Comparison of ENCODE assay signal across 1 cellular context in genomic region chr6:113352029-113352801, GRCh38.
TF ChIP-seq lines count a peak whose summit lies in the region.

No MANE protein-coding gene starts in this region.

TF ChIP-seq in HepG2, 621 proteins besides CTCF, POLR2A, EP300 and RAD21 (continued from another document and continues in another):
- TF ChIP-seq ATF2 (CRISPR knock-in tag; IDR thresholded peaks at IDR 0.05), result peak; percentile 92
- TF ChIP-seq ZNF800 (CRISPR knock-in tag; IDR thresholded peaks at IDR 0.05), result no peak
- peak; percentile 96 for TF ChIP-seq FOXO1 (CRISPR knock-in tag; IDR thresholded peaks at IDR 0.05)
- no peak for TF ChIP-seq ZNF780A (CRISPR knock-in tag; IDR thresholded peaks at IDR 0.05)
- no peak for TF ChIP-seq ZNF224 (CRISPR knock-in tag; IDR thresholded peaks at IDR 0.05)
- no peak for TF ChIP-seq ZKSCAN5 (CRISPR knock-in tag; IDR thresholded peaks at IDR 0.05)
- no peak for TF ChIP-seq ZBTB40 (IDR thresholded peaks at IDR 0.05)
- TF ChIP-seq ZBTB40 (CRISPR knock-in tag; IDR thresholded peaks at IDR 0.05), result no peak; the same call in 1 of the 2 replicates
- peak; percentile 59 for TF ChIP-seq MAX (IDR thresholded peaks at IDR 0.05)
- TF ChIP-seq, protein P1, sequence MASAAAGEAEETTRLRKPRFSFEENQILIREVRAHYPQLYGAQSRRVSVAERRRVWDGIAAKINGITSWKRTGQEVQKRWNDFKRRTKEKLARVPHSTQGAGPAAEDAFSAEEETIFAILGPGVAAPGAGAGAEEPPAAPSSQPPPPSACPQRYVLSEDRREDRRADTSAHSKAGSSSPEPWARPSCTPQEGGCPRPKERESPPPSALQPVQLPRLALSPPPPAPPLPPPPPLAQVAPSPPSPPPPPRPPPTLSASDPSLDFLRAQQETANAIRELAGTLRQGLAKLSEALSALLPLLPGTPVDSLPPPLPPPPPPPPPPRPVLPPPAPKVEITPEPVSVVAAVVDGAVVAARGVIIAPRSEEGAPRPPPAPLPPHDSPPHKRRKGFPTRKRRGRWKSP (CRISPR knock-in tag; IDR thresholded peaks at IDR 0.05), result no peak; the same call in 1 of the 2 replicates
- TF ChIP-seq CBX1 (IDR thresholded peaks at IDR 0.05; ENCODE audit: low read depth), result no peak
- no peak for TF ChIP-seq GABPA (IDR thresholded peaks at IDR 0.05; ENCODE audit: low read depth, low read length)
- TF ChIP-seq GABPA (CRISPR knock-in tag; IDR thresholded peaks at IDR 0.05; ENCODE audit: low read depth), result peak; percentile 62; the same call in 1 of the 2 replicates
- TF ChIP-seq ZNF747 (CRISPR knock-in tag; IDR thresholded peaks at IDR 0.05; ENCODE audit: borderline replicate concordance), result peak; percentile 76; the same call in 1 of the 2 replicates
- TF ChIP-seq, protein P2, sequence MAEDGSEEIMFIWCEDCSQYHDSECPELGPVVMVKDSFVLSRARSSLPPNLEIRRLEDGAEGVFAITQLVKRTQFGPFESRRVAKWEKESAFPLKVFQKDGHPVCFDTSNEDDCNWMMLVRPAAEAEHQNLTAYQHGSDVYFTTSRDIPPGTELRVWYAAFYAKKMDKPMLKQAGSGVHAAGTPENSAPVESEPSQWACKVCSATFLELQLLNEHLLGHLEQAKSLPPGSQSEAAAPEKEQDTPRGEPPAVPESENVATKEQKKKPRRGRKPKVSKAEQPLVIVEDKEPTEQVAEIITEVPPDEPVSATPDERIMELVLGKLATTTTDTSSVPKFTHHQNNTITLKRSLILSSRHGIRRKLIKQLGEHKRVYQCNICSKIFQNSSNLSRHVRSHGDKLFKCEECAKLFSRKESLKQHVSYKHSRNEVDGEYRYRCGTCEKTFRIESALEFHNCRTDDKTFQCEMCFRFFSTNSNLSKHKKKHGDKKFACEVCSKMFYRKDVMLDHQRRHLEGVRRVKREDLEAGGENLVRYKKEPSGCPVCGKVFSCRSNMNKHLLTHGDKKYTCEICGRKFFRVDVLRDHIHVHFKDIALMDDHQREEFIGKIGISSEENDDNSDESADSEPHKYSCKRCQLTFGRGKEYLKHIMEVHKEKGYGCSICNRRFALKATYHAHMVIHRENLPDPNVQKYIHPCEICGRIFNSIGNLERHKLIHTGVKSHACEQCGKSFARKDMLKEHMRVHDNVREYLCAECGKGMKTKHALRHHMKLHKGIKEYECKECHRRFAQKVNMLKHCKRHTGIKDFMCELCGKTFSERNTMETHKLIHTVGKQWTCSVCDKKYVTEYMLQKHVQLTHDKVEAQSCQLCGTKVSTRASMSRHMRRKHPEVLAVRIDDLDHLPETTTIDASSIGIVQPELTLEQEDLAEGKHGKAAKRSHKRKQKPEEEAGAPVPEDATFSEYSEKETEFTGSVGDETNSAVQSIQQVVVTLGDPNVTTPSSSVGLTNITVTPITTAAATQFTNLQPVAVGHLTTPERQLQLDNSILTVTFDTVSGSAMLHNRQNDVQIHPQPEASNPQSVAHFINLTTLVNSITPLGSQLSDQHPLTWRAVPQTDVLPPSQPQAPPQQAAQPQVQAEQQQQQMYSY (CRISPR knock-in tag; IDR thresholded peaks at IDR 0.05), result no peak
- TF ChIP-seq NFIB (CRISPR knock-in tag; IDR thresholded peaks at IDR 0.05; ENCODE audit: borderline replicate concordance), result no peak
- no peak for TF ChIP-seq MBNL3 (CRISPR knock-in tag; conservative IDR thresholded peaks at IDR 0.05)
- TF ChIP-seq POGK (CRISPR knock-in tag; conservative IDR thresholded peaks at IDR 0.05), result peak; percentile 68; the same call in 1 of the 2 replicates
- peak; percentile 53 for TF ChIP-seq ZEB1 (IDR thresholded peaks at IDR 0.05; ENCODE audit: insufficient replicate concordance, low read depth)
- TF ChIP-seq GATAD2A (CRISPR knock-in tag; IDR thresholded peaks at IDR 0.05), result peak; percentile 100
- TF ChIP-seq ZFP37 (CRISPR knock-in tag; IDR thresholded peaks at IDR 0.05; ENCODE audit: borderline replicate concordance), result no peak
- TF ChIP-seq ZNF644 (CRISPR knock-in tag; IDR thresholded peaks at IDR 0.05; ENCODE audit: low read depth), result peak; percentile 92
- no peak for TF ChIP-seq RFXANK (CRISPR knock-in tag; IDR thresholded peaks at IDR 0.05)
- TF ChIP-seq PAF1 (CRISPR knock-in tag; IDR thresholded peaks at IDR 0.05), result no peak
- no peak for TF ChIP-seq TRIM22 (IDR thresholded peaks at IDR 0.05)
- TF ChIP-seq ZNF44 (CRISPR knock-in tag; IDR thresholded peaks at IDR 0.05), result no peak
- no peak for TF ChIP-seq SUZ12 (IDR thresholded peaks at IDR 0.05; ENCODE audit: low read depth, low read length)
- no peak for TF ChIP-seq MAFK (conservative IDR thresholded peaks at IDR 0.05 in 1 of 2, IDR thresholded peaks at IDR 0.05 in 1 of 2; ENCODE audit: low read length in 2 of 2)
- no peak for TF ChIP-seq KLF13 (CRISPR knock-in tag; IDR thresholded peaks at IDR 0.05)
- TF ChIP-seq, protein P3, sequence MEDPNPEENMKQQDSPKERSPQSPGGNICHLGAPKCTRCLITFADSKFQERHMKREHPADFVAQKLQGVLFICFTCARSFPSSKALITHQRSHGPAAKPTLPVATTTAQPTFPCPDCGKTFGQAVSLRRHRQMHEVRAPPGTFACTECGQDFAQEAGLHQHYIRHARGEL (CRISPR knock-in tag; IDR thresholded peaks at IDR 0.05), result no peak
- TF ChIP-seq ZNF781 (CRISPR knock-in tag; IDR thresholded peaks at IDR 0.05; ENCODE audit: borderline replicate concordance, not compliant biosample characterization), result peak; percentile 23
- no peak for TF ChIP-seq ZBTB4 (CRISPR knock-in tag; IDR thresholded peaks at IDR 0.05; ENCODE audit: borderline replicate concordance)
